In genomic region chrX:7252013-7252610, GRCh38 we compare ENCODE assay signal across 12 cellular contexts.
A peak's percentile ranks its signal among the peaks of the same experiment; 100 is the strongest.
DNase-seq lines count a peak whose midpoint lies in the region; ATAC-seq and TF ChIP-seq lines count a peak whose summit lies in the region.
"Had no signal": no experiment of that assay in that cellular context is flagged by ENCODE, and none has a peak within 500 bp of the region (broad histone marks: within the 10 kb centered on the region; RNA-seq: fewer than 3 reads in every experiment).

No MANE protein-coding gene starts in this region.

- peak; percentile 1 for DNase-seq in GM12865 (ENCODE audit: low read depth)
- peak; percentile 12 for DNase-seq in OCI-M1 (lab: John Stamatoyannopoulos, UW)
- DNase-seq in memory B cell (ENCODE audit: low spot score in 2 of 2) = no peak
- DNase-seq in head of caudate nucleus = no peak
- DNase-seq in HUDEP-2 (lab: John Stamatoyannopoulos, UW; ENCODE audit: unreplicated experiment in 76 of 76) = no peak
- DNase-seq: activated CD4-positive, alpha-beta T cell treated with anti-CD3 and anti-CD28 coated beads for 36 hours; activated gamma-delta T cell treated with Interleukin-2 at 50 U/mL for 16 hours; cerebellar nuclear complex; left cardiac atrium had no signal

- no peak overlapping the region for H3K4me3 ChIP-seq in GM12865 (ENCODE audit: low read depth, low read length)

- no peak overlapping the region for H3K27ac Mint-ChIP-seq in memory B cell
- H3K27ac Mint-ChIP-seq: activated CD4-positive, alpha-beta T cell treated with anti-CD3 and anti-CD28 coated beads for 36 hours had no signal

- H3K9me3 Mint-ChIP-seq in memory B cell = no peaks in the 10 kb centered on the region

- H3K4me3 Mint-ChIP-seq in memory B cell = peak overlapping the region; percentile 14
- H3K4me3 Mint-ChIP-seq: activated CD4-positive, alpha-beta T cell treated with anti-CD3 and anti-CD28 coated beads for 36 hours had no signal

- peak; percentile 63 for ATAC-seq in HG02763 (IDR thresholded peaks at IDR 0.05; ENCODE audit: unreplicated experiment)
- ATAC-seq in memory B cell (ENCODE audit: low read depth) = no peak
- no peak for ATAC-seq in HG02678 (IDR thresholded peaks at IDR 0.05; ENCODE audit: unreplicated experiment)
- ATAC-seq in GM19455 (IDR thresholded peaks at IDR 0.05; ENCODE audit: unreplicated experiment) = no peak
- ATAC-seq: activated CD4-positive, alpha-beta T cell treated with anti-CD3 and anti-CD28 coated beads for 36 hours; left cardiac atrium had no signal

- H3K4me1 Mint-ChIP-seq in memory B cell = peaks cover 8% of the 10 kb centered on the region
- H3K4me1 Mint-ChIP-seq: activated CD4-positive, alpha-beta T cell treated with anti-CD3 and anti-CD28 coated beads for 36 hours had no signal

- intact Hi-C loops in head of caudate nucleus (cut with DNase I) = no loop called here

- H3K36me3 Mint-ChIP-seq in memory B cell = peaks cover 5% of the 10 kb centered on the region

- no peak for TF ChIP-seq CTCF in GM12865 (IDR thresholded peaks at IDR 0.05; ENCODE audit: insufficient read depth, low read depth, low read length, missing control alignments)

- no peaks in the 10 kb centered on the region for H3K27me3 Mint-ChIP-seq in memory B cell
- H3K27me3 Mint-ChIP-seq: activated CD4-positive, alpha-beta T cell treated with anti-CD3 and anti-CD28 coated beads for 36 hours had no signal

Comparison
In these comparisons a context has a peak if more than half of its experiments do, and no peak if none do; other contexts are left out.
1. DNase-seq: peak in GM12865 (single experiment) and OCI-M1 (single experiment); none in memory B cell (0 of 2), head of caudate nucleus (0 of 42) and HUDEP-2 (0 of 76).